29 cellular contexts compared by ENCODE assay signal in genomic region chr6:21219856-21220255, GRCh38.
A peak's percentile ranks its signal among the peaks of the same experiment; 100 is the strongest.
DNase-seq lines count a peak whose midpoint lies in the region; ATAC-seq, FAIRE-seq and TF ChIP-seq lines count a peak whose summit lies in the region.
"Had no signal": no experiment of that assay in that cellular context is flagged by ENCODE, and none has a peak within 500 bp of the region (broad histone marks: within the 10 kb centered on the region; RNA-seq: fewer than 3 reads in every experiment).

No MANE protein-coding gene starts in this region.

- H4K91ac ChIP-seq in trophoblast cell (ENCODE audit: low read depth, low read length), result no peak overlapping the region

- H3K27ac Mint-ChIP-seq in Calu3 (ENCODE audit: unreplicated experiment), result peak overlapping the region; percentile 53
- H3K27ac Mint-ChIP-seq: CD4-positive, alpha-beta memory T cell; HFFc6 had no signal

- TF ChIP-seq EP300 in K562 (IDR thresholded peaks at IDR 0.05; ENCODE audit: low read length), result no peak

- in situ Hi-C loops in K562 (cut with MboI), result no loop called here

- TF ChIP-seq CTCF in Calu3 (IDR thresholded peaks at IDR 0.05; ENCODE audit: unreplicated experiment) (no peak), K562 (IDR thresholded peaks at IDR 0.05 in 2 of 3, conservative IDR thresholded peaks at IDR 0.05 in 1 of 3; ENCODE audit: insufficient read depth in 2 of 3, low read depth in 1 of 3, low read length in 3 of 3) (no peak), keratinocyte (optimal IDR thresholded peaks at IDR 0.05 in 1 of 3, IDR thresholded peaks at IDR 0.05 in 1 of 3, conservative IDR thresholded peaks at IDR 0.05 in 1 of 3; ENCODE audit: extremely low read depth in 1 of 3, insufficient read depth in 2 of 3, low read length in 3 of 3) (no peak), Peyer's patch (IDR thresholded peaks at IDR 0.05) (no peak)

- H3K79me2 ChIP-seq in K562 (ENCODE audit: control insufficient read depth, insufficient read depth, low read length), result no peaks in the 10 kb centered on the region
- no peaks in the 10 kb centered on the region for H3K79me2 ChIP-seq in keratinocyte (ENCODE audit: control insufficient read depth, insufficient read depth, low read length)
- H3K79me2 ChIP-seq in trophoblast cell (ENCODE audit: control insufficient read depth, insufficient read depth, low read length, poor library complexity), result no peaks in the 10 kb centered on the region

- no peak overlapping the region for H2BK120ac ChIP-seq in trophoblast cell (ENCODE audit: insufficient read depth, low read length, poor library complexity)

- H3K36me3 ChIP-seq in K562 (ENCODE audit: control insufficient read depth, insufficient read depth, low read length) (no peaks in the 10 kb centered on the region), keratinocyte (ENCODE audit: control insufficient read depth in 2 of 2, extremely low read depth in 1 of 2, insufficient read depth in 2 of 2, low read length in 2 of 2) (peaks cover 0 to 4% of the 10 kb centered on the region in 2 experiments), trophoblast cell (ENCODE audit: control insufficient read depth in 1 of 2, insufficient read depth in 2 of 2, low read length in 2 of 2) (no peaks in the 10 kb centered on the region), Peyer's patch (no peaks in the 10 kb centered on the region)
- H3K36me3 ChIP-seq: HAP-1 had no signal

- no peaks in the 10 kb centered on the region for H3K27me3 ChIP-seq in K562 (ENCODE audit: control insufficient read depth in 2 of 2, insufficient read depth in 2 of 2, low read length in 2 of 2)
- H3K27me3 ChIP-seq in keratinocyte (ENCODE audit: control insufficient read depth, extremely low read depth, insufficient read depth, low read length), result no peaks in the 10 kb centered on the region
- H3K27me3 ChIP-seq in trophoblast cell (ENCODE audit: insufficient read depth, low read length), result no peaks in the 10 kb centered on the region
- H3K27me3 ChIP-seq in Peyer's patch, result no peaks in the 10 kb centered on the region

- ATAC-seq in K562, result no peak
- no peak for ATAC-seq in GM18861 (IDR thresholded peaks at IDR 0.05; ENCODE audit: unreplicated experiment)
- no peak for ATAC-seq in HG02588 (IDR thresholded peaks at IDR 0.05; ENCODE audit: unreplicated experiment)
- ATAC-seq: GM12878 had no signal

- H3K36me3 Mint-ChIP-seq in Calu3 (ENCODE audit: insufficient read depth, unreplicated experiment), result no peaks in the 10 kb centered on the region

- H2AK5ac ChIP-seq in trophoblast cell (ENCODE audit: low read length), result no peak overlapping the region

- H3K4me2 ChIP-seq in K562 (ENCODE audit: insufficient read depth, low read length) (no peak overlapping the region), keratinocyte (ENCODE audit: control insufficient read depth, extremely low read depth, insufficient read depth, low read depth, low read length) (peak overlapping the region; percentile 59), trophoblast cell (ENCODE audit: low read length) (no peak overlapping the region)

- no peak for TF ChIP-seq RAD21 in K562 (CRISPR knock-in tag; conservative IDR thresholded peaks at IDR 0.05 in 1 of 2, IDR thresholded peaks at IDR 0.05 in 1 of 2)

- peak; percentile 43 for DNase-seq in Calu3
- DNase-seq in K562 (ENCODE audit: extremely low read depth in 1 of 4, low spot score in 3 of 4), result no peak
- DNase-seq in keratinocyte (ENCODE audit: low read depth, low spot score), result no peak
- DNase-seq in trophoblast cell, result peak; percentile 32 to 75
- no peak for DNase-seq in T-helper 1 cell
- no peak for DNase-seq in Peyer's patch
- DNase-seq: C1 segment of cervical spinal cord; CD4-positive, alpha-beta memory T cell; COR-L47; DMS 273 treated with DMSO at 0.1 percent for 48 hours; DMS79; GDM1; GOT3; HFFc6; Karpas-422; NCI-H1105 treated with DMSO at 0.1 percent for 48 hours; NCI-H146; NCI-H1930; NCI-H2107; NCI-H524; NCI-H774; NK-92 treated with Interleukin-12 subunit alpha and Interleukin-12 subunit beta, amount 100 ng/mL, for 24 hours; SHP77 had no signal

- H3K27me3 Mint-ChIP-seq in Calu3 (ENCODE audit: unreplicated experiment), result no peaks in the 10 kb centered on the region
- H3K27me3 Mint-ChIP-seq: CD4-positive, alpha-beta memory T cell had no signal

- H3K23ac ChIP-seq in trophoblast cell (ENCODE audit: low read length), result no peak overlapping the region

- POLR2A ChIA-PET in K562 (lab: Yijun Ruan, JAX), result no interaction called here

- no peaks in the 10 kb centered on the region for H3K9me3 Mint-ChIP-seq in Calu3 (ENCODE audit: low read depth, unreplicated experiment)
- H3K9me3 Mint-ChIP-seq: CD4-positive, alpha-beta memory T cell; HFFc6 had no signal

- CTCF ChIA-PET in Calu3 (lab: Charles Lee) (interaction anchor here (0.5 to 1.8 kb wide), 9 partner anchors 9 to 656 kb away, joined by 3 to 6 read pairs (median 3); no protein-coding TSS in a partner anchor), K562 (lab: Yijun Ruan, JAX; ENCODE audit: low intra/inter-chr PET ratio) (no interaction called here)

- 82% methylated on average over 7 of the region's 7 CpGs for WGBS in K562 (ENCODE audit: insufficient coverage, low coverage, missing lambda C conversion rate)
- WGBS in trophoblast cell (ENCODE audit: extremely low coverage, insufficient coverage, insufficient read length), result no CpG with 5 or more reads among the region's 7 CpGs

- peak overlapping the region; percentile 15 for H3K4me3 Mint-ChIP-seq in Calu3 (ENCODE audit: low read depth, unreplicated experiment)
- H3K4me3 Mint-ChIP-seq: CD4-positive, alpha-beta memory T cell; HFFc6 had no signal

- H3K18ac ChIP-seq in trophoblast cell (ENCODE audit: low read length), result no peak overlapping the region

- no peaks in the 10 kb centered on the region for H4K20me1 ChIP-seq in K562 (replicated peaks; ENCODE audit: control insufficient read depth, insufficient read depth, low read length)
- no peaks in the 10 kb centered on the region for H4K20me1 ChIP-seq in keratinocyte (ENCODE audit: control insufficient read depth, extremely low read depth, insufficient read depth, low read length)

- dilution Hi-C loops in keratinocyte (cut with MboI; ENCODE audit: extremely low pct_ligation_motif_present, low sequenced_read_pairs), result no loop called here

- intact Hi-C loops in Calu3 (cut with micrococcal nuclease; ENCODE audit: unreplicated experiment), result loop anchor here (1.0 to 2.0 kb wide), 3 partner anchors 198 to 367 kb away; no protein-coding TSS in a partner anchor
- intact Hi-C loops in K562 (cut with micrococcal nuclease), result no loop called here

- H3K4me3 ChIP-seq in K562 (no peak overlapping the region), keratinocyte (ENCODE audit: control insufficient read depth in 2 of 3, extremely low read depth in 1 of 3, insufficient read depth in 2 of 3, low read depth in 1 of 3, low read length in 3 of 3) (peak overlapping the region in 1 of 3 experiments; percentile 21), trophoblast cell (ENCODE audit: low read depth, low read length) (no peak overlapping the region), Peyer's patch (no peak overlapping the region)
- H3K4me3 ChIP-seq: GM12878, HAP-1 had no signal

- no peak overlapping the region for H2BK5ac ChIP-seq in trophoblast cell (ENCODE audit: low read depth, low read length, poor library complexity)

- H4K8ac ChIP-seq in trophoblast cell (ENCODE audit: low read depth, low read length), result no peak overlapping the region

- H3K4ac ChIP-seq in trophoblast cell (ENCODE audit: low read depth, low read length), result no peak overlapping the region

- H3K4me1 ChIP-seq in K562 (replicated peaks in 1 of 2; ENCODE audit: control insufficient read depth in 2 of 2, insufficient read depth in 2 of 2, low read length in 2 of 2) (no peaks in the 10 kb centered on the region), keratinocyte (ENCODE audit: control insufficient read depth, extremely low read depth, insufficient read depth, low read length) (peaks cover 20% of the 10 kb centered on the region), trophoblast cell (ENCODE audit: control insufficient read depth in 1 of 2, insufficient read depth in 2 of 2, low read length in 2 of 2) (no peaks in the 10 kb centered on the region), Peyer's patch (no peaks in the 10 kb centered on the region)
- H3K4me1 ChIP-seq: HAP-1 had no signal

- H3K14ac ChIP-seq in trophoblast cell (ENCODE audit: low read length), result no peak overlapping the region

- H3K9ac ChIP-seq in K562 (ENCODE audit: insufficient read depth in 1 of 2, low read depth in 2 of 2, low read length in 2 of 2), result no peak overlapping the region
- H3K9ac ChIP-seq in keratinocyte (ENCODE audit: control insufficient read depth, extremely low read depth, insufficient read depth, low read length), result no peak overlapping the region
- no peak overlapping the region for H3K9ac ChIP-seq in trophoblast cell (ENCODE audit: low read length)

- no peaks in the 10 kb centered on the region for H3K9me1 ChIP-seq in K562 (ENCODE audit: control insufficient read depth, insufficient read depth, low read length)
- H3K9me1 ChIP-seq in keratinocyte (ENCODE audit: control insufficient read depth, extremely low read depth, insufficient read depth, low read length), result no peaks in the 10 kb centered on the region

- no peak overlapping the region for H3K27ac ChIP-seq in K562 (ENCODE audit: extremely low read depth, low read depth, low read length)
- H3K27ac ChIP-seq in keratinocyte (ENCODE audit: control insufficient read depth, insufficient read depth, low read length), result peak overlapping the region; percentile 2
- no peak overlapping the region for H3K27ac ChIP-seq in trophoblast cell (ENCODE audit: low read depth, low read length)
- H3K27ac ChIP-seq in Peyer's patch, result no peak overlapping the region
- H3K27ac ChIP-seq: HL-60, RWPE1 had no signal

- no peak overlapping the region for H2BK12ac ChIP-seq in trophoblast cell (ENCODE audit: low read length)

- BruUV-seq in Calu3 (replicated peaks; lab: Mats Ljungman, UMichigan) (no TSS peak), K562 (replicated peaks; lab: Mats Ljungman, UMichigan) (no TSS peak)

- FAIRE-seq in K562 (lab: Jason Lieb, UNC) (peak; percentile 26), keratinocyte (lab: Jason Lieb, UNC) (peak; percentile 49)
- FAIRE-seq: GM12878 had no signal

- H4K12ac ChIP-seq in trophoblast cell (ENCODE audit: low read depth, low read length), result no peak overlapping the region

- TF ChIP-seq POLR2A in K562 (conservative IDR thresholded peaks at IDR 0.05), result no peak
- TF ChIP-seq POLR2A in Peyer's patch (IDR thresholded peaks at IDR 0.05), result no peak

- H2AFZ ChIP-seq in K562 (ENCODE audit: low read depth, low read length) (no peak overlapping the region), keratinocyte (ENCODE audit: control insufficient read depth, low read length) (peak overlapping the region; percentile 16), trophoblast cell (ENCODE audit: insufficient read depth, low read length, poor library complexity) (no peak overlapping the region)

- H3K4me1 Mint-ChIP-seq in Calu3 (ENCODE audit: low read depth, unreplicated experiment), result peaks cover 24% of the 10 kb centered on the region
- H3K4me1 Mint-ChIP-seq: CD4-positive, alpha-beta memory T cell had no signal

- no peaks in the 10 kb centered on the region for H3K79me1 ChIP-seq in trophoblast cell (ENCODE audit: low read length)

- H3K9me3 ChIP-seq in K562 (replicated peaks; ENCODE audit: control insufficient read depth, insufficient read depth, low read depth, low read length), result no peaks in the 10 kb centered on the region
- peaks cover 12% of the 10 kb centered on the region for H3K9me3 ChIP-seq in keratinocyte (ENCODE audit: control insufficient read depth, low read depth, low read length)
- no peaks in the 10 kb centered on the region for H3K9me3 ChIP-seq in trophoblast cell (ENCODE audit: insufficient read depth, low read depth, low read length)
- H3K9me3 ChIP-seq in Peyer's patch, result no peaks in the 10 kb centered on the region
- H3K9me3 ChIP-seq: HAP-1 had no signal

Comparison
In these comparisons a context has a peak if more than half of its experiments do, and no peak if none do; other contexts are left out.
1. DNase-seq: peak in Calu3 (single experiment) and trophoblast cell (2 of 2); none in K562 (0 of 4), keratinocyte (single experiment), T-helper 1 cell (0 of 5) and Peyer's patch (0 of 3).